Comparison of ENCODE assay signal across 8 cellular contexts in the genomic region with DNA sequence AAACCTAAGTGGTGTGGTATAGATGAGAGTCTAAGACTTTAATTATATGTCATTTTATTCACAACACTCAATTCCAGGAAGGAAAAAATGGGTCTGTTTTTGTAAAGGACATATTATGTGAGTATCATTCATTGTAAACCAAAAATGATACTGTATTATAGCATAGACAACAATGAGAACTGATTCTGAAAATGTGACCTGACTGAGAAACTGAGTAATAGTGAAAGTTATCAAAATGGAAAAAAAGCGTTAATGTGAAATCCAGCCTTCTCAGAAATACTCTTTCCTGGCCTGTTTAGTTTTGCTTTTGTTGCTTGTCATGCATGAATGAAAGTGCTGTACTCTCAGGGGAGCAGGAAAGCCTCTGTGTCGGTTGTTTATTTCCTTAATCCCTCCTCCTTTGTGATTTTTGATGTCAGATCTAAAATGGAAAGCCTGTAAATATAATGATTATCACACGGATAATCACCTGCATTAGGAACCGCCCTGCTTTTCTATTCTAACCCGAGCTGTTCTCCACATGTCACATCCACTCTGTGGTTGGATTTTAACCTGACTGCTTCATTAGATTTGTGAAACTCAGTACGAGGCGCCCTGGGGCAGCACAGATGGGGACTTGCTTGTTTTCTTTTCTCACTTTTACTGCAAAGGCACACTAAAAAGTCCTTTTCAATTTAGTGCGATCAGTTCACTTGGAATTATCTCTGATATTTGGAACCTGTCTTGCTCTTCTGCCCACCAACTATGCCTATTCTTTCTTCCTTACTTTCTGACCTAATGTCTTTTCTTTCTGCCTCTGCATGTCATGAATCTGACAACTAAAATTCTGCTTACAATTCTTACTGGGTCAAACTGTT.
DNase-seq lines count a peak whose midpoint lies in the region; ATAC-seq, FAIRE-seq and TF ChIP-seq lines count a peak whose summit lies in the region.

No MANE protein-coding gene starts in this region.

- no peak overlapping the region for H3K9ac ChIP-seq in keratinocyte (ENCODE audit: control insufficient read depth, extremely low read depth, insufficient read depth, low read length)

- H3K79me2 ChIP-seq in keratinocyte (ENCODE audit: control insufficient read depth, insufficient read depth, low read length), result no peaks in the 10 kb centered on the region

- FAIRE-seq in keratinocyte (lab: Jason Lieb, UNC), result no peak

- H4K20me1 ChIP-seq in keratinocyte (ENCODE audit: control insufficient read depth, extremely low read depth, insufficient read depth, low read length), result no peaks in the 10 kb centered on the region

- H3K9me1 ChIP-seq in keratinocyte (ENCODE audit: control insufficient read depth, extremely low read depth, insufficient read depth, low read length), result no peaks in the 10 kb centered on the region

- H3K36me3 ChIP-seq in keratinocyte (ENCODE audit: control insufficient read depth in 2 of 2, extremely low read depth in 1 of 2, insufficient read depth in 2 of 2, low read length in 2 of 2), result peaks cover 4 to 10% of the 10 kb centered on the region in 2 experiments

- H3K4me1 ChIP-seq in keratinocyte (ENCODE audit: control insufficient read depth, extremely low read depth, insufficient read depth, low read length), result peaks cover 18% of the 10 kb centered on the region

- no peak for TF ChIP-seq CTCF in keratinocyte (optimal IDR thresholded peaks at IDR 0.05 in 1 of 3, IDR thresholded peaks at IDR 0.05 in 1 of 3, conservative IDR thresholded peaks at IDR 0.05 in 1 of 3; ENCODE audit: extremely low read depth in 1 of 3, insufficient read depth in 2 of 3, low read length in 3 of 3)

- H3K4me3 ChIP-seq in keratinocyte (ENCODE audit: control insufficient read depth in 2 of 3, extremely low read depth in 1 of 3, insufficient read depth in 2 of 3, low read depth in 1 of 3, low read length in 3 of 3), result no peak overlapping the region

- H3K9me3 ChIP-seq in keratinocyte (ENCODE audit: control insufficient read depth, low read depth, low read length), result no peaks in the 10 kb centered on the region

- peak overlapping the region; percentile 60 for H3K4me2 ChIP-seq in keratinocyte (ENCODE audit: control insufficient read depth, extremely low read depth, insufficient read depth, low read depth, low read length)

- no peak overlapping the region for H3K27ac ChIP-seq in keratinocyte (ENCODE audit: control insufficient read depth, insufficient read depth, low read length)

- dilution Hi-C loops in keratinocyte (cut with MboI; ENCODE audit: extremely low pct_ligation_motif_present, low sequenced_read_pairs), result no loop called here

- no peaks in the 10 kb centered on the region for H3K27me3 ChIP-seq in keratinocyte (ENCODE audit: control insufficient read depth, extremely low read depth, insufficient read depth, low read length)

- no peak overlapping the region for H2AFZ ChIP-seq in keratinocyte (ENCODE audit: control insufficient read depth, low read length)

- DNase-seq in activated gamma-delta T cell treated with Interleukin-2 at 50 U/mL for 16 hours (peak; percentile 12), activated gamma-delta T cell (lab: John Stamatoyannopoulos, UW) (no peak), NCI-H526 treated with DMSO at 0.1 percent for 48 hours (lab: John Stamatoyannopoulos, UW) (peak; percentile 70), keratinocyte (ENCODE audit: low read depth, low spot score) (no peak), SKM-1 (lab: John Stamatoyannopoulos, UW; ENCODE audit: unreplicated experiment) (no peak)
- DNase-seq in activated naive CD4-positive, alpha-beta T cell treated with anti-CD3 and anti-CD28 coated beads, Interleukin-2, amount 50 U/mL, for 16 hours, result peak; percentile 58
- DNase-seq in stimulated activated CD4-positive, alpha-beta T cell treated with anti-CD3 and anti-CD28 coated beads, TNF-alpha, amount 100 ng/mL, for 24 hours (ENCODE audit: low read depth in 3 of 3), result peak; percentile 15 to 45 (median 37)

- peak; percentile 55 for ATAC-seq in HG02981 (IDR thresholded peaks at IDR 0.05; ENCODE audit: unreplicated experiment)

Comparison
In these comparisons a context has a peak if more than half of its experiments do, and no peak if none do; other contexts are left out.
1. DNase-seq: peak in activated gamma-delta T cell treated with Interleukin-2 at 50 U/mL for 16 hours (single experiment), NCI-H526 treated with DMSO at 0.1 percent for 48 hours (single experiment), activated naive CD4-positive, alpha-beta T cell treated with anti-CD3 and anti-CD28 coated beads, Interleukin-2, amount 50 U/mL, for 16 hours (single experiment) and stimulated activated CD4-positive, alpha-beta T cell treated with anti-CD3 and anti-CD28 coated beads, TNF-alpha, amount 100 ng/mL, for 24 hours (3 of 3); none in activated gamma-delta T cell (single experiment), keratinocyte (single experiment) and SKM-1 (single experiment).